Comparison of ENCODE assay signal across 26 cellular contexts in the genomic region with DNA sequence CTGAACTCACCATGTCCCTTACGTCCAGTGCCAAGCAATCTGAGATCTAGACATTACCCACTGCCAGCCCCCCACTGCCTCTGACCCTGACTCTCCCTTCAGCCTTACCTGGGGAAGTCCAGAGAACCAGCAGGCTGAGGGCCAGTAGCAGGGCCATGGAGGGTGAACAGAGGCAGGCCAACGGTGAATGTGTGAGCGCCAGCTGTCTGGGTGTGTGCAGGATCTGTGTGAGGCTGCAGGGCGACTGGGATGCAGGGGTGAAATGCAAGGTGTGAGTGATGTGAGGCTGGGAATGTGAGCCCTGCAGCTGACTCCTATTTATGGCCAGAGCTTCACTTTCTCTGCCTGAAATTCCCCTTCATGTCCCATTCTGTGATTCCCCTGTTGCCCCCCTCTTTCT. TPM values are rescaled to one million over a fixed set of nuclear protein-coding genes. Genes with fewer than 3 reads are reported as not detected.
"Had no signal": no experiment of that assay in that cellular context is flagged by ENCODE, and none has a peak within 500 bp of the region (broad histone marks: within the 10 kb centered on the region; RNA-seq: fewer than 3 reads in every experiment).

Gene CCL19 (minus strand): TSS at position 294 of the 400 bp plus-strand sequence. CDS start 137 bp downstream, at position 157.

- H3K27me3 Mint-ChIP-seq: activated CD4-positive, alpha-beta memory T cell treated with anti-CD3 and anti-CD28 coated beads for 36 hours; activated CD8-positive, alpha-beta memory T cell treated with anti-CD3 and anti-CD28 coated beads, Interleukin-2, amount 10 ng/mL, durations not matched to agents 7 days and 5 days; activated T-helper 17 cell treated with anti-CD3 and anti-CD28 coated beads, Interleukin-2, amount 50 U/mL, for 72 hours had no signal

- H3K4me3 Mint-ChIP-seq: activated CD4-positive, alpha-beta memory T cell treated with anti-CD3 and anti-CD28 coated beads for 36 hours; activated CD8-positive, alpha-beta memory T cell treated with anti-CD3 and anti-CD28 coated beads, Interleukin-2, amount 10 ng/mL, durations not matched to agents 7 days and 5 days; activated T-helper 17 cell treated with anti-CD3 and anti-CD28 coated beads, Interleukin-2, amount 50 U/mL, for 72 hours; immature natural killer cell; natural killer cell; T-helper 2 cell treated with Interferon-gamma antibody and Interleukin-4, amounts not matched to agents 5 μg/mL and 100 μg/mL, for 36 hours; WTC11 had no signal

- H3K4me1 ChIP-seq: breast epithelium had no signal

- H3K27ac Mint-ChIP-seq: activated CD4-positive, alpha-beta memory T cell treated with anti-CD3 and anti-CD28 coated beads for 36 hours; activated CD8-positive, alpha-beta memory T cell treated with anti-CD3 and anti-CD28 coated beads, Interleukin-2, amount 10 ng/mL, durations not matched to agents 7 days and 5 days; activated T-helper 17 cell treated with anti-CD3 and anti-CD28 coated beads, Interleukin-2, amount 50 U/mL, for 72 hours; immature natural killer cell; natural killer cell; T-helper 2 cell treated with Interferon-gamma antibody and Interleukin-4, amounts not matched to agents 5 μg/mL and 100 μg/mL, for 36 hours; WTC11 had no signal

- DNase-seq: activated CD4-positive, alpha-beta memory T cell treated with anti-CD3 and anti-CD28 coated beads for 36 hours; activated CD4-positive, alpha-beta T cell treated with anti-CD3 and anti-CD28 coated beads for 4 hours; activated CD8-positive, alpha-beta memory T cell treated with anti-CD3 and anti-CD28 coated beads, Interleukin-2, amount 10 ng/mL, durations not matched to agents 7 days and 5 days; activated naive CD4-positive, alpha-beta T cell treated with Interleukin-2 at 50 U/mL for 16 hours; cerebellar nuclear complex; effector CD8-positive, alpha-beta T cell; heart left ventricle; immature natural killer cell; mesendoderm; natural killer cell; nucleus accumbens; stimulated activated CD4-positive, alpha-beta T cell treated with anti-CD3 and anti-CD28 coated beads, Interleukin-12 subunit alpha, Interleukin-12 subunit beta, amount 100 ng/mL, for 4 hours; stimulated activated CD4-positive, alpha-beta T cell treated with anti-CD3 and anti-CD28 coated beads, Interleukin-1b, Interleukin-23, amount 100 ng/mL, for 48 hours; stimulated activated naive CD4-positive, alpha-beta T cell treated with Interleukin-2 at 50 U/mL for 16 hours; tibial artery had no signal

- H3K27ac ChIP-seq: breast epithelium, esophagus muscularis mucosa, gastroesophageal sphincter, heart left ventricle, tibial artery, vagina had no signal

- H3K9me3 ChIP-seq: breast epithelium, esophagus muscularis mucosa, gastroesophageal sphincter, heart left ventricle, tibial artery, vagina had no signal

- H3K4me3 ChIP-seq: breast epithelium, esophagus muscularis mucosa, gastroesophageal sphincter, heart left ventricle, tibial artery, vagina had no signal

- H3K9me3 Mint-ChIP-seq: activated CD4-positive, alpha-beta memory T cell treated with anti-CD3 and anti-CD28 coated beads for 36 hours; activated T-helper 17 cell treated with anti-CD3 and anti-CD28 coated beads, Interleukin-2, amount 50 U/mL, for 72 hours; immature natural killer cell; natural killer cell; T-helper 2 cell treated with Interferon-gamma antibody and Interleukin-4, amounts not matched to agents 5 μg/mL and 100 μg/mL, for 36 hours; WTC11 had no signal

- H3K36me3 Mint-ChIP-seq: activated CD4-positive, alpha-beta memory T cell treated with anti-CD3 and anti-CD28 coated beads for 36 hours; activated CD8-positive, alpha-beta memory T cell treated with anti-CD3 and anti-CD28 coated beads, Interleukin-2, amount 10 ng/mL, durations not matched to agents 7 days and 5 days; immature natural killer cell; natural killer cell; WTC11 had no signal

- H3K36me3 ChIP-seq: breast epithelium, esophagus muscularis mucosa, gastroesophageal sphincter, heart left ventricle, tibial artery, vagina had no signal

- H3K27me3 ChIP-seq: breast epithelium, esophagus muscularis mucosa, gastroesophageal sphincter, heart left ventricle, tibial artery, vagina had no signal

- ATAC-seq: activated CD8-positive, alpha-beta memory T cell treated with anti-CD3 and anti-CD28 coated beads, Interleukin-2, amount 10 ng/mL, durations not matched to agents 7 days and 5 days; activated T-helper 17 cell treated with anti-CD3 and anti-CD28 coated beads, Interleukin-2, amount 50 U/mL, for 72 hours; gastroesophageal sphincter; natural killer cell; WTC11 had no signal

- H3K4me1 Mint-ChIP-seq: activated CD8-positive, alpha-beta memory T cell treated with anti-CD3 and anti-CD28 coated beads, Interleukin-2, amount 10 ng/mL, durations not matched to agents 7 days and 5 days; activated T-helper 17 cell treated with anti-CD3 and anti-CD28 coated beads, Interleukin-2, amount 50 U/mL, for 72 hours; immature natural killer cell; natural killer cell had no signal

- FAIRE-seq: astrocyte, endothelial cell of umbilical vein, TTC549 had no signal

RNA-seq across cellular contexts. Expression of gene CCL19, which starts in this region (rescaled TPM):
- total RNA-seq: activated CD4-positive, alpha-beta memory T cell treated with anti-CD3 and anti-CD28 coated beads for 36 hours; activated CD8-positive, alpha-beta memory T cell treated with anti-CD3 and anti-CD28 coated beads, Interleukin-2, amount 10 ng/mL, durations not matched to agents 7 days and 5 days; activated T-helper 17 cell treated with anti-CD3 and anti-CD28 coated beads, Interleukin-2, amount 50 U/mL, for 72 hours; astrocyte; endothelial cell of umbilical vein; natural killer cell; renal cortical epithelial cell; WTC11 had no signal
- polyA plus RNA-seq: endothelial cell of umbilical vein, immature natural killer cell had no signal
